In the genomic region with DNA sequence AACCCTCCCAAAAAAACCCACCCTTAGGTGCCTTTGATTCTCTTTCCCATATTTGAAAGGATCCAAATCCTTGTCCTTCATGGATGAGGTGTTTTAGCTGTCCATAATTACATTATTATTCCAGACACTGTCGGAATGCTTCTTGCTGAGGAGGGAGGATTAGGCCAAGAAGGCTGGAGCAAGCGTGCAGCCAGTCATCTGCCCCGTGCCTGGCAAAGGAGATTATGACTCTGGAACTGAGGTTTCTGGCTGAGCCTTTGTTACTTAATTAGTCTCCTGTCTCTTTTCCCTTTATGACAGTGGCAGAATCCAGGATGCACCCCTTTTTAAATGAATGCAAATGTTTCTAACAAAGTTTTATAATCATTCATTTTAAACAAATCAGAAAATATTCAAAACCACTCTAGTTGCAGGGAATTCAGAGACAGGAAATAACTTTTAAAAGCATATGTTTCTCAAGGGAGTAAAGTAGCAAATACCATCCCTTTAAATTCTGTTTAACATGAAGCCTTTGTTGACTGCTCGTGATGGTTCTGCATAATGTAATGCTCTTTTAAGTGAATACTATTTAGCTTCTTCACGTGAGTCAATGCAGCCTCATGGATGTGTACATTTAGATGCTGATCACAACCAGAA, we compare ENCODE assay signal across 1 cellular context.
TF ChIP-seq lines count a peak whose summit lies in the region.

No MANE protein-coding gene starts in this region.

TF ChIP-seq in SK-N-SH treated with all-trans-retinoic acid at 6 μM for 48 hours, 23 proteins besides CTCF, POLR2A, EP300 and RAD21 (continued from another document):
- TF ChIP-seq PATZ1 (CRISPR knock-in tag; IDR thresholded peaks at IDR 0.05; ENCODE audit: borderline replicate concordance) (no peak), BACH2 (CRISPR knock-in tag; IDR thresholded peaks at IDR 0.05; ENCODE audit: borderline replicate concordance) (no peak)
- TF ChIP-seq, protein P1, sequence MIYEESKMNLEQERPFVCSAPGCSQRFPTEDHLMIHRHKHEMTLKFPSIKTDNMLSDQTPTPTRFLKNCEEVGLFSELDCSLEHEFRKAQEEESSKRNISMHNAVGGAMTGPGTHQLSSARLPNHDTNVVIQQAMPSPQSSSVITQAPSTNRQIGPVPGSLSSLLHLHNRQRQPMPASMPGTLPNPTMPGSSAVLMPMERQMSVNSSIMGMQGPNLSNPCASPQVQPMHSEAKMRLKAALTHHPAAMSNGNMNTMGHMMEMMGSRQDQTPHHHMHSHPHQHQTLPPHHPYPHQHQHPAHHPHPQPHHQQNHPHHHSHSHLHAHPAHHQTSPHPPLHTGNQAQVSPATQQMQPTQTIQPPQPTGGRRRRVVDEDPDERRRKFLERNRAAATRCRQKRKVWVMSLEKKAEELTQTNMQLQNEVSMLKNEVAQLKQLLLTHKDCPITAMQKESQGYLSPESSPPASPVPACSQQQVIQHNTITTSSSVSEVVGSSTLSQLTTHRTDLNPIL (CRISPR knock-in tag; IDR thresholded peaks at IDR 0.05; ENCODE audit: low read depth), result no peak
TF ChIP-seq in SK-N-SH treated with all-trans-retinoic acid at 6 μM for 48 hours: peak in this region for 0.
